Comparison of ENCODE assay signal across 8 cellular contexts in the genomic region with DNA sequence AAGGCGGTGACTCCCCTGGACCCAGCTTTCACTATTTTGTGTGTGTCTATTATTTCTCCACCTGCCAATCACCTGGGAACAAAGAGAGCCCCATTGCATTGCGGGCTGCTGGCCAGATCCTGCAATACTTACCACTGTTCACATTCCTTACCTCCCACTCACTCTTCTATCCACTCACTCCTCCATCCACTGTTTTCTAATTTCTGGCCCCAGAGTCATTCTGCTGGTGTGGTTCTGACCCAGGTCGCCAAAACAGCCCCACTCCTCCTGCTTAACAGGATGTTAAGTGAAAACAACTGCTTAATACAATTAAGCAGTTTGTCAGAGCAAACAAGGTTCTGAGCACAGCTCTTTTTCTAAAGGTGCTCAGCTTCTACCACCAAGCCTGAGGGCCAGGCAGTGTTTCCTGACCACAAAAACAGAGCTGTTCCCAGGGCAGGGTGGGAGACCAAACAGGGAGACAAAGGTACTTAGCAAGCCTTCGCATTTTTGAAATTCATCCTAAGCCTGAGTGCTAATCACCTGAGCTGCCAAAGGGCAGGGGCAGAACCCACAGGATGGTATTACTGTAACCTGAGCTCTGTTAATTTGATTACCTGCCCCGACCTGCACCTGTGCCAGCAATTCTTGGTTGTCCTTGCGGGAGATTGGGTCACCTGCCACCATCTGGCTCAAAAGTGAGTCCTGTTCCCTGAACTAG. TPM values are rescaled to one million over a fixed set of nuclear protein-coding genes. Genes with fewer than 3 reads are reported as not detected.
DNase-seq lines count a peak whose midpoint lies in the region; ATAC-seq and FAIRE-seq lines count a peak whose summit lies in the region.

No MANE protein-coding gene starts in this region.

- no peak for ATAC-seq in HG02798 (IDR thresholded peaks at IDR 0.05; ENCODE audit: poor library complexity, unreplicated experiment)
- no peak for ATAC-seq in HG03039 (IDR thresholded peaks at IDR 0.05; ENCODE audit: unreplicated experiment)
- ATAC-seq in activated CD4-positive, CD25-positive, alpha-beta regulatory T cell treated with anti-CD3 and anti-CD28 coated beads, Interleukin-2, amount 50 U/mL, for 24 hours, result no peak

- peak; percentile 25 for DNase-seq in Daoy (ENCODE audit: low read depth)
- DNase-seq in NCI-H226, result peak; percentile 81
- DNase-seq in non-pigmented ciliary epithelial cell (ENCODE audit: low read depth), result peak; percentile 19
- no peak for DNase-seq in activated gamma-delta T cell treated with Interleukin-2 at 50 U/mL for 16 hours

- FAIRE-seq in endometrium (lab: Jason Lieb, UNC), result peak; percentile 76

RNA-seq across cellular contexts. Expression of a gene that starts 38.5 kb away (rescaled TPM):
- total RNA-seq in Daoy (2014; rRNA removed; shearing (Covaris generic)), result 34.3 and 45.9 TPM in 2 replicates

RNA-seq across cellular contexts. Expression of a gene that starts 41.4 kb away (rescaled TPM):
- total RNA-seq in Daoy (2014; rRNA removed; shearing (Covaris generic)), result not detected in 2 replicates
